In the genomic region with DNA sequence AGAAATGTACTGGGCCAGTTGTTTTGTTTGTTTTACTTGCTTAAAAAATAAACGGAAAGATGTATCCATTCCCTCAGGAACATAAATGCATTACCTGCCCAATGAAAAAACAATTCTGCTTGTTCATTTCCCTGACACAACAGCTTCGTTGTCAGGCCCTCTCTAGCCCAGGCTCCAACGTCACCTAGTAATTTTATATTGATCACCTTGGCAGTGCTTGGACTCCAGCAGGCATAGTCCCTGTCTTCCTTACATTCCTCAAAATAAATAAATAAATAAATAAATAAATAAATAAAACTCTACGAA, we compare ENCODE assay signal across 8 cellular contexts. TPM values are rescaled to one million over a fixed set of nuclear protein-coding genes. Genes with fewer than 3 reads are reported as not detected.
A peak's percentile ranks its signal among the peaks of the same experiment; 100 is the strongest.
DNase-seq lines count a peak whose midpoint lies in the region; ATAC-seq and TF ChIP-seq lines count a peak whose summit lies in the region.

No MANE protein-coding gene starts in this region.

- peak overlapping the region; percentile 99 for H3K4me3 Mint-ChIP-seq in neural crest cell

- peak overlapping the region; percentile 65 for H3K27ac Mint-ChIP-seq in neural crest cell (ENCODE audit: unreplicated experiment)

- H3K9me3 Mint-ChIP-seq in neural crest cell, result no peaks in the 10 kb centered on the region

- H3K9me3 ChIP-seq in DND-41 (ENCODE audit: insufficient read depth, low read length, severe bottlenecking), result no peaks in the 10 kb centered on the region

- H2AFZ ChIP-seq in DND-41 (ENCODE audit: low read depth, low read length), result peak overlapping the region; percentile 87; the same call in 1 of the 2 replicates

- H3K27ac ChIP-seq in DND-41 (ENCODE audit: low read length) (peak overlapping the region; percentile 98), dorsolateral prefrontal cortex (peak overlapping the region; percentile 83 to 100 (median 99))

- peaks cover 96% of the 10 kb centered on the region for H3K79me2 ChIP-seq in DND-41 (ENCODE audit: insufficient read depth, low read length)

- intact Hi-C loops in dorsolateral prefrontal cortex (cut with DNase I), result loop anchor here in 1 of 2 donors (5.0 to 10.0 kb wide), 2 partner anchors 67 to 429 kb away; no protein-coding TSS in a partner anchor

- peak overlapping the region; percentile 73 for H3K4me2 ChIP-seq in DND-41 (ENCODE audit: insufficient read depth, low read length)

- H3K36me3 Mint-ChIP-seq in neural crest cell (ENCODE audit: low read depth), result peaks cover 2% of the 10 kb centered on the region

- H3K4me1 ChIP-seq in DND-41 (ENCODE audit: insufficient read depth, low read length), result peaks cover 36% of the 10 kb centered on the region

- DNase-seq in DND-41, result no peak
- DNase-seq in NAMALWA (ENCODE audit: low spot score), result peak; percentile 43
- DNase-seq in dorsolateral prefrontal cortex, result no peak
- DNase-seq in neural crest cell (ENCODE audit: low read depth, low spot score), result no peak
- no peak for DNase-seq in omental fat pad (ENCODE audit: low spot score)
- no peak for DNase-seq in DMS153 (lab: John Stamatoyannopoulos, UW)
- no peak for DNase-seq in AG08396 (ENCODE audit: low spot score)
- DNase-seq in retina, result no peak

- no peaks in the 10 kb centered on the region for H3K36me3 ChIP-seq in DND-41 (ENCODE audit: insufficient read depth, low read length)

- ATAC-seq in DND-41 (ENCODE audit: insufficient read depth, low read depth) (no peak), omental fat pad (ENCODE audit: low FRiP score) (no peak)

- H3K27me3 Mint-ChIP-seq in neural crest cell (ENCODE audit: low read depth), result no peaks in the 10 kb centered on the region

- no peak for TF ChIP-seq CTCF in DND-41 (IDR thresholded peaks at IDR 0.05; ENCODE audit: borderline replicate concordance, extremely low read depth, low read length, poor library complexity, severe bottlenecking)
- TF ChIP-seq CTCF in dorsolateral prefrontal cortex (IDR thresholded peaks at IDR 0.05 in 54 of 56, conservative IDR thresholded peaks at IDR 0.05 in 2 of 56; ENCODE audit: low read depth in 1 of 56, partially characterized antibody in 56 of 56), result no peak
- TF ChIP-seq CTCF in neural crest cell (conservative IDR thresholded peaks at IDR 0.05), result no peak
- no peak for TF ChIP-seq CTCF in omental fat pad (IDR thresholded peaks at IDR 0.05)

- peaks cover 42% of the 10 kb centered on the region for H3K4me1 Mint-ChIP-seq in neural crest cell

- peaks cover 12% of the 10 kb centered on the region for H4K20me1 ChIP-seq in DND-41 (ENCODE audit: insufficient read depth, low read length)

- H3K27me3 ChIP-seq in DND-41 (ENCODE audit: insufficient read depth, low read length, poor library complexity) (no peaks in the 10 kb centered on the region), dorsolateral prefrontal cortex (no peaks in the 10 kb centered on the region)

- H3K9ac ChIP-seq in DND-41 (ENCODE audit: low read depth, low read length), result peak overlapping the region; percentile 83

- H3K4me3 ChIP-seq in DND-41 (ENCODE audit: low read depth in 1 of 2, low read length in 2 of 2) (peak overlapping the region; percentile 41 to 70), dorsolateral prefrontal cortex (peak overlapping the region; percentile 49 to 97 (median 86))

RNA-seq across cellular contexts. Expression of a gene that starts 1.2 kb away (rescaled TPM):
- total RNA-seq in dorsolateral prefrontal cortex (100 to 1,000 TPM; 123 to 223 (median 176) TPM), neural crest cell (120 and 129 TPM in 2 replicates), omental fat pad (10 to 100 TPM; 41.6 to 81.5 (median 56.1) TPM)

RNA-seq across cellular contexts. Expression of a gene that starts 2.0 kb away (rescaled TPM):
- total RNA-seq in dorsolateral prefrontal cortex (100 to 1,000 TPM in 15 of 120 experiments, 10 to 100 TPM in 105; 60.3 to 122 (median 85.0) TPM), neural crest cell (19.9 and 22.8 TPM in 2 replicates), omental fat pad (10 to 100 TPM; 37.1 to 60.2 (median 48.6) TPM)
